ENCODE assay signal across 8 cellular contexts in genomic region chr11:47270331-47271271, GRCh38.
DNase-seq lines count a peak whose midpoint lies in the region; ATAC-seq, FAIRE-seq and TF ChIP-seq lines count a peak whose summit lies in the region.

No MANE protein-coding gene starts in this region.

- no peaks in the 10 kb centered on the region for H3K27me3 Mint-ChIP-seq in stimulated activated naive B cell treated with anti-CD40 and anti-IgM and Interleukin-4, amounts not matched to agents 10 μg/mL and 1 μg/mL and 100 μg/mL, for 72 hours

- in situ Hi-C loops in KBM-7 (cut with MboI; ENCODE audit: low pct_unique_long_range_greater_than_20kb, low sequenced_read_pairs) = loop anchor here (25.0 kb wide), 2 partner anchors 108 to 142 kb away; partner anchors contain the start of gene SLC39A13

- H3K27ac ChIP-seq in SU-DHL-6 (ENCODE audit: low read depth, low read length) (peak overlapping the region; percentile 70), layer of hippocampus (ENCODE audit: low read depth, low read length) (peak overlapping the region; percentile 96)

- H3K9me2 ChIP-seq in SU-DHL-6 (replicated peaks; ENCODE audit: insufficient read depth, low read length) = no peaks in the 10 kb centered on the region

- no peaks in the 10 kb centered on the region for H3K9me3 ChIP-seq in SU-DHL-6 (ENCODE audit: insufficient read depth, low read length)

- H3K4me1 Mint-ChIP-seq in stimulated activated naive B cell treated with anti-CD40 and anti-IgM and Interleukin-4, amounts not matched to agents 10 μg/mL and 1 μg/mL and 100 μg/mL, for 72 hours = peaks cover 32 to 52% of the 10 kb centered on the region in 2 donors

- peak overlapping the region; percentile 87 for H3K27ac Mint-ChIP-seq in stimulated activated naive B cell treated with anti-CD40 and anti-IgM and Interleukin-4, amounts not matched to agents 10 μg/mL and 1 μg/mL and 100 μg/mL, for 72 hours

- peak; percentile 19 for TF ChIP-seq CTCF in D721Med (IDR thresholded peaks at IDR 0.05; ENCODE audit: insufficient read depth, missing control alignments)
- peak; percentile 13 for TF ChIP-seq CTCF in SU-DHL-6 (IDR thresholded peaks at IDR 0.05; ENCODE audit: insufficient read depth, low read length, poor library complexity, severe bottlenecking)

- H3K36me3 ChIP-seq in SU-DHL-6 (ENCODE audit: low read length) = no peaks in the 10 kb centered on the region

- H3K27me3 ChIP-seq in SU-DHL-6 (ENCODE audit: low read length) (no peaks in the 10 kb centered on the region), layer of hippocampus (ENCODE audit: control insufficient read depth, insufficient read depth, low read length) (no peaks in the 10 kb centered on the region)

- H3K4me3 ChIP-seq in SU-DHL-6 (ENCODE audit: insufficient read depth, low read length, poor library complexity, severe bottlenecking) = peak overlapping the region; percentile 76

- peaks cover 45% of the 10 kb centered on the region for H3K79me2 ChIP-seq in SU-DHL-6 (ENCODE audit: insufficient read depth, low read length)

- no peaks in the 10 kb centered on the region for H3K9me3 Mint-ChIP-seq in stimulated activated naive B cell treated with anti-CD40 and anti-IgM and Interleukin-4, amounts not matched to agents 10 μg/mL and 1 μg/mL and 100 μg/mL, for 72 hours

- DNase-seq in D721Med (ENCODE audit: insufficient read length, low spot score) = no peak
- DNase-seq in KBM-7 = peak; percentile 59
- peak; percentile 42 for DNase-seq in central memory CD4-positive, alpha-beta T cell
- DNase-seq in stimulated activated naive B cell treated with anti-CD40 and anti-IgM and Interleukin-4, amounts not matched to agents 10 μg/mL and 1 μg/mL and 100 μg/mL, for 72 hours = no peak
- DNase-seq in NCI-H510A (lab: John Stamatoyannopoulos, UW) = no peak

- peak overlapping the region; percentile 78 to 94 for H3K4me3 Mint-ChIP-seq in stimulated activated naive B cell treated with anti-CD40 and anti-IgM and Interleukin-4, amounts not matched to agents 10 μg/mL and 1 μg/mL and 100 μg/mL, for 72 hours

- H2AFZ ChIP-seq in SU-DHL-6 (ENCODE audit: low read depth, low read length, severe bottlenecking) = peak overlapping the region; percentile 47

- H3K4me2 ChIP-seq in SU-DHL-6 (ENCODE audit: low read depth, low read length, poor library complexity, severe bottlenecking) = peak overlapping the region; percentile 74

- peaks cover 24% of the 10 kb centered on the region for H3F3A ChIP-seq in SU-DHL-6 (ENCODE audit: insufficient read depth)

- no peak for ATAC-seq in stimulated activated naive B cell treated with anti-CD40 and anti-IgM and Interleukin-4, amounts not matched to agents 10 μg/mL and 1 μg/mL and 100 μg/mL, for 72 hours (replicated peaks)
- ATAC-seq in GM21576 (IDR thresholded peaks at IDR 0.05; ENCODE audit: unreplicated experiment) = no peak

- peak overlapping the region; percentile 65 for H3K9ac ChIP-seq in SU-DHL-6 (ENCODE audit: low read length)

- peaks cover 6 to 8% of the 10 kb centered on the region in 2 donors for H3K36me3 Mint-ChIP-seq in stimulated activated naive B cell treated with anti-CD40 and anti-IgM and Interleukin-4, amounts not matched to agents 10 μg/mL and 1 μg/mL and 100 μg/mL, for 72 hours

- FAIRE-seq in D721Med (lab: Jason Lieb, UNC) = no peak

- H4K20me1 ChIP-seq in SU-DHL-6 (ENCODE audit: low read depth, low read length) = peaks cover 13% of the 10 kb centered on the region; the same call in 1 of the 2 replicates

Comparison
In these comparisons a context has a peak if more than half of its experiments do, and no peak if none do; other contexts are left out.
1. DNase-seq: peak in KBM-7 (single experiment) and central memory CD4-positive, alpha-beta T cell (single experiment); none in D721Med (single experiment), stimulated activated naive B cell treated with anti-CD40 and anti-IgM and Interleukin-4, amounts not matched to agents 10 μg/mL and 1 μg/mL and 100 μg/mL, for 72 hours (single experiment) and NCI-H510A (single experiment).